Comparison of ENCODE assay signal across 1 cellular context in genomic region chr11:58762284-58763119, GRCh38.
TF ChIP-seq lines count a peak whose summit lies in the region.

No MANE protein-coding gene starts in this region.

TF ChIP-seq in HepG2, 621 proteins besides CTCF, POLR2A, EP300 and RAD21 (continued from another document and continues in another):
- TF ChIP-seq NR2C2 (CRISPR knock-in tag; IDR thresholded peaks at IDR 0.05; ENCODE audit: borderline replicate concordance) = peak; percentile 93
- no peak for TF ChIP-seq NONO (IDR thresholded peaks at IDR 0.05)
- TF ChIP-seq NONO (CRISPR knock-in tag; conservative IDR thresholded peaks at IDR 0.05) = 0 out of 2 replicates have a peak, but pooled peaks have one; percentile 32
- no peak for TF ChIP-seq SNRNP70 (IDR thresholded peaks at IDR 0.05; ENCODE audit: low read depth, low read length)
- TF ChIP-seq TCF7 (IDR thresholded peaks at IDR 0.05; ENCODE audit: low read depth) = peak; percentile 68
- TF ChIP-seq, protein P1, sequence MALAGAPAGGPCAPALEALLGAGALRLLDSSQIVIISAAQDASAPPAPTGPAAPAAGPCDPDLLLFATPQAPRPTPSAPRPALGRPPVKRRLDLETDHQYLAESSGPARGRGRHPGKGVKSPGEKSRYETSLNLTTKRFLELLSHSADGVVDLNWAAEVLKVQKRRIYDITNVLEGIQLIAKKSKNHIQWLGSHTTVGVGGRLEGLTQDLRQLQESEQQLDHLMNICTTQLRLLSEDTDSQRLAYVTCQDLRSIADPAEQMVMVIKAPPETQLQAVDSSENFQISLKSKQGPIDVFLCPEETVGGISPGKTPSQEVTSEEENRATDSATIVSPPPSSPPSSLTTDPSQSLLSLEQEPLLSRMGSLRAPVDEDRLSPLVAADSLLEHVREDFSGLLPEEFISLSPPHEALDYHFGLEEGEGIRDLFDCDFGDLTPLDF (CRISPR knock-in tag; IDR thresholded peaks at IDR 0.05) = no peak
- TF ChIP-seq RXRA (CRISPR knock-in tag; IDR thresholded peaks at IDR 0.05) = peak; percentile 82; the same call in 1 of the 2 replicates
- TF ChIP-seq, protein P2, sequence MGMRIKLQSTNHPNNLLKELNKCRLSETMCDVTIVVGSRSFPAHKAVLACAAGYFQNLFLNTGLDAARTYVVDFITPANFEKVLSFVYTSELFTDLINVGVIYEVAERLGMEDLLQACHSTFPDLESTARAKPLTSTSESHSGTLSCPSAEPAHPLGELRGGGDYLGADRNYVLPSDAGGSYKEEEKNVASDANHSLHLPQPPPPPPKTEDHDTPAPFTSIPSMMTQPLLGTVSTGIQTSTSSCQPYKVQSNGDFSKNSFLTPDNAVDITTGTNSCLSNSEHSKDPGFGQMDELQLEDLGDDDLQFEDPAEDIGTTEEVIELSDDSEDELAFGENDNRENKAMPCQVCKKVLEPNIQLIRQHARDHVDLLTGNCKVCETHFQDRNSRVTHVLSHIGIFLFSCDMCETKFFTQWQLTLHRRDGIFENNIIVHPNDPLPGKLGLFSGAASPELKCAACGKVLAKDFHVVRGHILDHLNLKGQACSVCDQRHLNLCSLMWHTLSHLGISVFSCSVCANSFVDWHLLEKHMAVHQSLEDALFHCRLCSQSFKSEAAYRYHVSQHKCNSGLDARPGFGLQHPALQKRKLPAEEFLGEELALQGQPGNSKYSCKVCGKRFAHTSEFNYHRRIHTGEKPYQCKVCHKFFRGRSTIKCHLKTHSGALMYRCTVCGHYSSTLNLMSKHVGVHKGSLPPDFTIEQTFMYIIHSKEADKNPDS (CRISPR knock-in tag; IDR thresholded peaks at IDR 0.05) = peak; percentile 37; the same call in 1 of the 2 replicates
- 0 out of 2 replicates have a peak, but pooled peaks have one; percentile 44 for TF ChIP-seq ZNF614 (CRISPR knock-in tag; IDR thresholded peaks at IDR 0.05; ENCODE audit: borderline replicate concordance)
- TF ChIP-seq NFIC (IDR thresholded peaks at IDR 0.05; ENCODE audit: low read length) = peak; percentile 73; the same call in 1 of the 2 replicates
- TF ChIP-seq ZNF124 (CRISPR knock-in tag; IDR thresholded peaks at IDR 0.05) = 0 out of 2 replicates have a peak, but pooled peaks have one; percentile 59
- 0 out of 2 replicates have a peak, but pooled peaks have one; percentile 38 for TF ChIP-seq SKIL (CRISPR knock-in tag; IDR thresholded peaks at IDR 0.05; ENCODE audit: borderline replicate concordance)
- peak; percentile 82 for TF ChIP-seq PITX1 (CRISPR knock-in tag; IDR thresholded peaks at IDR 0.05)
- peak; percentile 86 for TF ChIP-seq FOXP4 (CRISPR knock-in tag; IDR thresholded peaks at IDR 0.05)
- TF ChIP-seq PHF21A (CRISPR knock-in tag; IDR thresholded peaks at IDR 0.05) = peak; percentile 74
- TF ChIP-seq KDM6A (CRISPR knock-in tag; IDR thresholded peaks at IDR 0.05; ENCODE audit: low read depth) = peak; percentile 95
- TF ChIP-seq NR2F2 (IDR thresholded peaks at IDR 0.05; ENCODE audit: borderline replicate concordance, low read depth) = peak; percentile 83
- 0 out of 2 replicates have a peak, but pooled peaks have one; percentile 91 for TF ChIP-seq ZNF775 (CRISPR knock-in tag; IDR thresholded peaks at IDR 0.05; ENCODE audit: borderline replicate concordance)
- TF ChIP-seq RBFOX2 (IDR thresholded peaks at IDR 0.05; ENCODE audit: low read depth, low read length) = peak; percentile 49
- TF ChIP-seq, protein P3, sequence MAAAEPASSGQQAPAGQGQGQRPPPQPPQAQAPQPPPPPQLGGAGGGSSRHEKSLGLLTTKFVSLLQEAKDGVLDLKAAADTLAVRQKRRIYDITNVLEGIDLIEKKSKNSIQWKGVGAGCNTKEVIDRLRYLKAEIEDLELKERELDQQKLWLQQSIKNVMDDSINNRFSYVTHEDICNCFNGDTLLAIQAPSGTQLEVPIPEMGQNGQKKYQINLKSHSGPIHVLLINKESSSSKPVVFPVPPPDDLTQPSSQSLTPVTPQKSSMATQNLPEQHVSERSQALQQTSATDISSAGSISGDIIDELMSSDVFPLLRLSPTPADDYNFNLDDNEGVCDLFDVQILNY (CRISPR knock-in tag; conservative IDR thresholded peaks at IDR 0.05) = no peak
- TF ChIP-seq, protein P4, sequence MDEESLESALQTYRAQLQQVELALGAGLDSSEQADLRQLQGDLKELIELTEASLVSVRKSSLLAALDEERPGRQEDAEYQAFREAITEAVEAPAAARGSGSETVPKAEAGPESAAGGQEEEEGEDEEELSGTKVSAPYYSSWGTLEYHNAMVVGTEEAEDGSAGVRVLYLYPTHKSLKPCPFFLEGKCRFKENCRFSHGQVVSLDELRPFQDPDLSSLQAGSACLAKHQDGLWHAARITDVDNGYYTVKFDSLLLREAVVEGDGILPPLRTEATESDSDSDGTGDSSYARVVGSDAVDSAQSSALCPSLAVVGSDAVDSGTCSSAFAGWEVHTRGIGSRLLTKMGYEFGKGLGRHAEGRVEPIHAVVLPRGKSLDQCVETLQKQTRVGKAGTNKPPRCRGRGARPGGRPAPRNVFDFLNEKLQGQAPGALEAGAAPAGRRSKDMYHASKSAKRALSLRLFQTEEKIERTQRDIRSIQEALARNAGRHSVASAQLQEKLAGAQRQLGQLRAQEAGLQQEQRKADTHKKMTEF (CRISPR knock-in tag; IDR thresholded peaks at IDR 0.05) = peak; percentile 72
- TF ChIP-seq, protein P5, sequence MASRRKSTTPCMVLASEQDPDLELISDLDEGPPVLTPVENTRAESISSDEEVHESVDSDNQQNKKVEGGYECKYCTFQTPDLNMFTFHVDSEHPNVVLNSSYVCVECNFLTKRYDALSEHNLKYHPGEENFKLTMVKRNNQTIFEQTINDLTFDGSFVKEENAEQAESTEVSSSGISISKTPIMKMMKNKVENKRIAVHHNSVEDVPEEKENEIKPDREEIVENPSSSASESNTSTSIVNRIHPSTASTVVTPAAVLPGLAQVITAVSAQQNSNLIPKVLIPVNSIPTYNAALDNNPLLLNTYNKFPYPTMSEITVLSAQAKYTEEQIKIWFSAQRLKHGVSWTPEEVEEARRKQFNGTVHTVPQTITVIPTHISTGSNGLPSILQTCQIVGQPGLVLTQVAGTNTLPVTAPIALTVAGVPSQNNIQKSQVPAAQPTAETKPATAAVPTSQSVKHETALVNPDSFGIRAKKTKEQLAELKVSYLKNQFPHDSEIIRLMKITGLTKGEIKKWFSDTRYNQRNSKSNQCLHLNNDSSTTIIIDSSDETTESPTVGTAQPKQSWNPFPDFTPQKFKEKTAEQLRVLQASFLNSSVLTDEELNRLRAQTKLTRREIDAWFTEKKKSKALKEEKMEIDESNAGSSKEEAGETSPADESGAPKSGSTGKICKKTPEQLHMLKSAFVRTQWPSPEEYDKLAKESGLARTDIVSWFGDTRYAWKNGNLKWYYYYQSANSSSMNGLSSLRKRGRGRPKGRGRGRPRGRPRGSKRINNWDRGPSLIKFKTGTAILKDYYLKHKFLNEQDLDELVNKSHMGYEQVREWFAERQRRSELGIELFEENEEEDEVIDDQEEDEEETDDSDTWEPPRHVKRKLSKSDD (CRISPR knock-in tag; IDR thresholded peaks at IDR 0.05; ENCODE audit: low read depth) = no peak
- peak; percentile 33; the same call in 1 of the 2 replicates for TF ChIP-seq KDM3A (CRISPR knock-in tag; IDR thresholded peaks at IDR 0.05; ENCODE audit: low read depth)
- no peak for TF ChIP-seq ZNF280B (CRISPR knock-in tag; IDR thresholded peaks at IDR 0.05; ENCODE audit: borderline replicate concordance)
- peak; percentile 24; the same call in 1 of the 2 replicates for TF ChIP-seq GATAD1 (CRISPR knock-in tag; IDR thresholded peaks at IDR 0.05)
- TF ChIP-seq, protein P6, sequence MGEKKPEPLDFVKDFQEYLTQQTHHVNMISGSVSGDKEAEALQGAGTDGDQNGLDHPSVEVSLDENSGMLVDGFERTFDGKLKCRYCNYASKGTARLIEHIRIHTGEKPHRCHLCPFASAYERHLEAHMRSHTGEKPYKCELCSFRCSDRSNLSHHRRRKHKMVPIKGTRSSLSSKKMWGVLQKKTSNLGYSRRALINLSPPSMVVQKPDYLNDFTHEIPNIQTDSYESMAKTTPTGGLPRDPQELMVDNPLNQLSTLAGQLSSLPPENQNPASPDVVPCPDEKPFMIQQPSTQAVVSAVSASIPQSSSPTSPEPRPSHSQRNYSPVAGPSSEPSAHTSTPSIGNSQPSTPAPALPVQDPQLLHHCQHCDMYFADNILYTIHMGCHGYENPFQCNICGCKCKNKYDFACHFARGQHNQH (CRISPR knock-in tag; IDR thresholded peaks at IDR 0.05) = peak; percentile 82; the same call in 1 of the 2 replicates
- TF ChIP-seq FOXP1 (IDR thresholded peaks at IDR 0.05) = no peak
- peak; percentile 55 for TF ChIP-seq FOXP1 (CRISPR knock-in tag; IDR thresholded peaks at IDR 0.05)
- no peak for TF ChIP-seq KIAA2018 (CRISPR knock-in tag; IDR thresholded peaks at IDR 0.05; ENCODE audit: borderline replicate concordance)
- TF ChIP-seq ZNF331 (CRISPR knock-in tag; IDR thresholded peaks at IDR 0.05) = peak; percentile 66; the same call in 1 of the 2 replicates
